Comparison of ENCODE assay signal across 9 cellular contexts in genomic region chr1:202237052-202237451, GRCh38. TPM values are rescaled to one million over a fixed set of nuclear protein-coding genes. Genes with fewer than 3 reads are reported as not detected.
DNase-seq lines count a peak whose midpoint lies in the region; ATAC-seq and TF ChIP-seq lines count a peak whose summit lies in the region.
"Had no signal": no experiment of that assay in that cellular context is flagged by ENCODE, and none has a peak within 500 bp of the region (broad histone marks: within the 10 kb centered on the region; RNA-seq: fewer than 3 reads in every experiment).

No MANE protein-coding gene starts in this region.

- peaks cover 26% of the 10 kb centered on the region for H3K27me3 Mint-ChIP-seq in activated B cell treated with CpG ODN at 0.5 μM for 24 hours
- H3K27me3 Mint-ChIP-seq in activated T-helper 2 cell treated with anti-CD3 and anti-CD28 coated beads, Interferon-gamma antibody, Interleukin-2, Interleukin-4, amounts not matched to agents 10 μg/mL and 5 μg/mL and 100 μg/mL, durations not matched to agents 14 hours and 24 hours and 36 hours (ENCODE audit: low read depth): peaks cover 32% of the 10 kb centered on the region

- ATAC-seq in activated B cell treated with CpG ODN at 0.5 μM for 24 hours (ENCODE audit: low read depth): peak; percentile 45

- POLR2A ChIA-PET in activated B cell treated with CpG ODN at 0.5 μM for 24 hours (lab: Charles Lee): no interaction called here

- H3K4me3 Mint-ChIP-seq in activated B cell treated with CpG ODN at 0.5 μM for 24 hours: no peak overlapping the region
- H3K4me3 Mint-ChIP-seq in activated T-helper 2 cell treated with anti-CD3 and anti-CD28 coated beads, Interferon-gamma antibody, Interleukin-2, Interleukin-4, amounts not matched to agents 10 μg/mL and 5 μg/mL and 100 μg/mL, durations not matched to agents 14 hours and 24 hours and 36 hours (ENCODE audit: low read depth): no peak overlapping the region

- H3K4me3 ChIP-seq in AG09309 (ENCODE audit: control insufficient read depth, low read depth, low read length): no peak overlapping the region
- H3K4me3 ChIP-seq: suprapubic skin had no signal

- no peak for DNase-seq in AG09309 (ENCODE audit: low read depth)
- peak; percentile 72 for DNase-seq in NAMALWA (ENCODE audit: low spot score)
- DNase-seq in activated B cell treated with CpG ODN at 0.5 μM for 24 hours: no peak
- DNase-seq in cardiac septum (ENCODE audit: low spot score): peak; percentile 44
- peak; percentile 15 for DNase-seq in stimulated activated CD4-positive, alpha-beta T cell treated with anti-CD3 and anti-CD28 coated beads, Interleukin-12 subunit alpha, Interleukin-12 subunit beta, amount 100 ng/mL, for 4 hours
- DNase-seq in dedifferentiated amniotic fluid mesenchymal stem cell (ENCODE audit: extremely low spot score): no peak
- no peak for DNase-seq in activated T-helper 2 cell treated with anti-CD3 and anti-CD28 coated beads, Interferon-gamma antibody, Interleukin-2, Interleukin-4, amounts not matched to agents 10 μg/mL and 5 μg/mL and 100 μg/mL, durations not matched to agents 14 hours and 24 hours and 36 hours (ENCODE audit: low spot score)

- no peaks in the 10 kb centered on the region for H3K36me3 Mint-ChIP-seq in activated B cell treated with CpG ODN at 0.5 μM for 24 hours (ENCODE audit: low read depth)
- H3K36me3 Mint-ChIP-seq in activated T-helper 2 cell treated with anti-CD3 and anti-CD28 coated beads, Interferon-gamma antibody, Interleukin-2, Interleukin-4, amounts not matched to agents 10 μg/mL and 5 μg/mL and 100 μg/mL, durations not matched to agents 14 hours and 24 hours and 36 hours (ENCODE audit: low read depth): no peaks in the 10 kb centered on the region

- intact Hi-C loops in activated B cell treated with CpG ODN at 0.5 μM for 24 hours (cut with micrococcal nuclease) (no loop called here), cardiac septum (cut with DNase I) (loop anchor here (5.0 kb wide), 1 partner anchor 45 kb away; the partner anchor contains the start of gene LGR6)
- intact Hi-C loops in activated T-helper 2 cell treated with anti-CD3 and anti-CD28 coated beads, Interferon-gamma antibody, Interleukin-2, Interleukin-4, amounts not matched to agents 10 μg/mL and 5 μg/mL and 100 μg/mL, durations not matched to agents 14 hours and 24 hours and 36 hours (cut with micrococcal nuclease): no loop called here

- TF ChIP-seq CTCF in AG09309 (IDR thresholded peaks at IDR 0.05; ENCODE audit: control insufficient read depth, insufficient read depth, low read depth, low read length, missing control alignments) (peak; percentile 51), GM12874 (IDR thresholded peaks at IDR 0.05; ENCODE audit: insufficient read depth, low read depth, low read length) (peak; percentile 65), activated B cell treated with CpG ODN at 0.5 μM for 24 hours (IDR thresholded peaks at IDR 0.05) (no peak)

- no peaks in the 10 kb centered on the region for H3K4me1 Mint-ChIP-seq in activated B cell treated with CpG ODN at 0.5 μM for 24 hours
- H3K4me1 Mint-ChIP-seq in activated T-helper 2 cell treated with anti-CD3 and anti-CD28 coated beads, Interferon-gamma antibody, Interleukin-2, Interleukin-4, amounts not matched to agents 10 μg/mL and 5 μg/mL and 100 μg/mL, durations not matched to agents 14 hours and 24 hours and 36 hours (ENCODE audit: low read depth): peaks cover 3% of the 10 kb centered on the region

- CTCF ChIA-PET in activated B cell treated with CpG ODN at 0.5 μM for 24 hours (lab: Charles Lee): no interaction called here

- H3K9me3 Mint-ChIP-seq in activated B cell treated with CpG ODN at 0.5 μM for 24 hours: no peaks in the 10 kb centered on the region
- H3K9me3 Mint-ChIP-seq in activated T-helper 2 cell treated with anti-CD3 and anti-CD28 coated beads, Interferon-gamma antibody, Interleukin-2, Interleukin-4, amounts not matched to agents 10 μg/mL and 5 μg/mL and 100 μg/mL, durations not matched to agents 14 hours and 24 hours and 36 hours: no peaks in the 10 kb centered on the region

- H3K27ac Mint-ChIP-seq in activated B cell treated with CpG ODN at 0.5 μM for 24 hours: no peak overlapping the region
- no peak overlapping the region for H3K27ac Mint-ChIP-seq in activated T-helper 2 cell treated with anti-CD3 and anti-CD28 coated beads, Interferon-gamma antibody, Interleukin-2, Interleukin-4, amounts not matched to agents 10 μg/mL and 5 μg/mL and 100 μg/mL, durations not matched to agents 14 hours and 24 hours and 36 hours

RNA-seq across cellular contexts. Expression of gene LGR6, which starts 43.5 kb away (rescaled TPM):
- total RNA-seq in activated B cell treated with CpG ODN at 0.5 μM for 24 hours (not detected in 2 replicates), cardiac septum (0.86 TPM)
- total RNA-seq in activated T-helper 2 cell treated with anti-CD3 and anti-CD28 coated beads, Interferon-gamma antibody, Interleukin-2, Interleukin-4, amounts not matched to agents 10 μg/mL and 5 μg/mL and 100 μg/mL, durations not matched to agents 14 hours and 24 hours and 36 hours: not detected in 2 replicates

Comparison
In these comparisons a context has a peak if more than half of its experiments do, and no peak if none do; other contexts are left out.
1. DNase-seq: peak in NAMALWA (single experiment), cardiac septum (single experiment) and stimulated activated CD4-positive, alpha-beta T cell treated with anti-CD3 and anti-CD28 coated beads, Interleukin-12 subunit alpha, Interleukin-12 subunit beta, amount 100 ng/mL, for 4 hours (single experiment); none in AG09309 (single experiment), activated B cell treated with CpG ODN at 0.5 μM for 24 hours (single experiment), dedifferentiated amniotic fluid mesenchymal stem cell (single experiment) and activated T-helper 2 cell treated with anti-CD3 and anti-CD28 coated beads, Interferon-gamma antibody, Interleukin-2, Interleukin-4, amounts not matched to agents 10 μg/mL and 5 μg/mL and 100 μg/mL, durations not matched to agents 14 hours and 24 hours and 36 hours (single experiment).